9 cellular contexts compared by ENCODE assay signal in genomic region chr18:49723648-49724180, GRCh38.
DNase-seq lines count a peak whose midpoint lies in the region; ATAC-seq and TF ChIP-seq lines count a peak whose summit lies in the region.
"Had no signal": no experiment of that assay in that cellular context is flagged by ENCODE, and none has a peak within 500 bp of the region (broad histone marks: within the 10 kb centered on the region; RNA-seq: fewer than 3 reads in every experiment).

No MANE protein-coding gene starts in this region.

- H3K36me3 Mint-ChIP-seq in activated T-cell treated with anti-CD3 and anti-CD28 coated beads, Interleukin-2, amount 50 U/mL, for 72 hours (ENCODE audit: insufficient read depth in 2 of 2) = no peaks in the 10 kb centered on the region

- H3K36me3 ChIP-seq in mesodermal cell (ENCODE audit: control insufficient read depth, insufficient read depth, low read length) = no peaks in the 10 kb centered on the region

- peaks cover 15% of the 10 kb centered on the region for H3K4me1 Mint-ChIP-seq in activated T-cell treated with anti-CD3 and anti-CD28 coated beads, Interleukin-2, amount 50 U/mL, for 72 hours (ENCODE audit: low read depth)

- no peaks in the 10 kb centered on the region for H3K9me3 Mint-ChIP-seq in activated T-cell treated with anti-CD3 and anti-CD28 coated beads, Interleukin-2, amount 50 U/mL, for 72 hours

- no peak for TF ChIP-seq CTCF in omental fat pad (IDR thresholded peaks at IDR 0.05)

- peak; percentile 85 for ATAC-seq in HG02759 (IDR thresholded peaks at IDR 0.05; ENCODE audit: unreplicated experiment)
- peak; percentile 96 to 97 for ATAC-seq in activated T-cell treated with anti-CD3 and anti-CD28 coated beads, Interleukin-2, amount 50 U/mL, for 72 hours (replicated peaks in 1 of 2)
- ATAC-seq in omental fat pad (ENCODE audit: low FRiP score) = no peak

- peaks cover 34% of the 10 kb centered on the region for H3K27me3 Mint-ChIP-seq in activated T-cell treated with anti-CD3 and anti-CD28 coated beads, Interleukin-2, amount 50 U/mL, for 72 hours (ENCODE audit: low read depth)

- H3K4me3 ChIP-seq in mesodermal cell (ENCODE audit: extremely low read depth, insufficient read depth, low read length, poor library complexity, severe bottlenecking) = no peak overlapping the region

- H3K27ac Mint-ChIP-seq in activated T-cell treated with anti-CD3 and anti-CD28 coated beads, Interleukin-2, amount 50 U/mL, for 72 hours = peak overlapping the region; percentile 54

- H3K4me1 ChIP-seq in mesodermal cell (ENCODE audit: control insufficient read depth, insufficient read depth, low read length, poor library complexity, severe bottlenecking) = peaks cover 42% of the 10 kb centered on the region

- H3K4me3 Mint-ChIP-seq in activated T-cell treated with anti-CD3 and anti-CD28 coated beads, Interleukin-2, amount 50 U/mL, for 72 hours = peak overlapping the region; percentile 52 to 81

- H3K9me3 ChIP-seq in mesodermal cell (ENCODE audit: control insufficient read depth, low read length) = no peaks in the 10 kb centered on the region

- WGBS in mesodermal cell (ENCODE audit: insufficient coverage in 2 of 2), 2 experiments = 42 to 62% methylated on average over 3 to 8 of the region's 13 CpGs

- peak overlapping the region; percentile 90 for H3K27ac ChIP-seq in mesodermal cell (ENCODE audit: low read depth, low read length, severe bottlenecking)

- DNase-seq in EL (peak; percentile 18), AML-193 (lab: John Stamatoyannopoulos, UW) (no peak), SKM-1 (lab: John Stamatoyannopoulos, UW; ENCODE audit: unreplicated experiment) (no peak), HPDE6-E6E7 (ENCODE audit: extremely low spot score) (no peak), omental fat pad (ENCODE audit: low spot score) (no peak)
- DNase-seq in activated T-cell treated with anti-CD3 and anti-CD28 coated beads, Interleukin-2, amount 50 U/mL, for 72 hours = peak; percentile 53 to 60
- DNase-seq: retina had no signal

Comparison
In these comparisons a context has a peak if more than half of its experiments do, and no peak if none do; other contexts are left out.
1. DNase-seq: peak in EL (single experiment) and activated T-cell treated with anti-CD3 and anti-CD28 coated beads, Interleukin-2, amount 50 U/mL, for 72 hours (2 of 2); none in AML-193 (0 of 2), SKM-1 (single experiment), HPDE6-E6E7 (single experiment) and omental fat pad (single experiment).